Comparison of ENCODE assay signal across 20 cellular contexts in genomic region chr11:97361812-97362378, GRCh38.
DNase-seq lines count a peak whose midpoint lies in the region; ATAC-seq and TF ChIP-seq lines count a peak whose summit lies in the region.
"Had no signal": no experiment of that assay in that cellular context is flagged by ENCODE, and none has a peak within 500 bp of the region (broad histone marks: within the 10 kb centered on the region; RNA-seq: fewer than 3 reads in every experiment).

No MANE protein-coding gene starts in this region.

- ATAC-seq in GM19467 (IDR thresholded peaks at IDR 0.05; ENCODE audit: unreplicated experiment) = no peak
- ATAC-seq: gastroesophageal sphincter; naive thymus-derived CD4-positive, alpha-beta T cell; WTC11 had no signal

- peak; percentile 58 for DNase-seq in A172 (ENCODE audit: low spot score)
- DNase-seq in RKO (ENCODE audit: low spot score) = peak; percentile 67
- peak; percentile 25 to 57 for DNase-seq in cardiac fibroblast (ENCODE audit: low read depth in 2 of 2)
- peak; percentile 6 for DNase-seq in iris pigment epithelial cell (ENCODE audit: low read depth)
- no peak for DNase-seq in NCI-H774 (lab: John Stamatoyannopoulos, UW)
- no peak for DNase-seq in COLO668 (lab: John Stamatoyannopoulos, UW; ENCODE audit: unreplicated experiment)
- no peak for DNase-seq in NCI-H146 treated with DMSO at 0.1 percent for 48 hours (lab: John Stamatoyannopoulos, UW; ENCODE audit: unreplicated experiment)
- DNase-seq: 8988T; activated CD8-positive, alpha-beta memory T cell treated with anti-CD3 and anti-CD28 coated beads for 24 hours; activated naive CD8-positive, alpha-beta T cell treated with anti-CD3 and anti-CD28 coated beads, Interleukin-2, amount 10 ng/mL, durations not matched to agents 7 days and 5 days; endodermal cell; KBM-7; naive thymus-derived CD4-positive, alpha-beta T cell; NCI-H1092; NCI-H82; stimulated activated CD4-positive, alpha-beta T cell treated with anti-CD3 and anti-CD28 coated beads, Interleukin-15, amount 100 ng/mL, for 24 hours; stimulated activated naive CD4-positive, alpha-beta T cell had no signal

- H3K4me3 ChIP-seq in cardiac fibroblast (replicated peaks in 1 of 2; ENCODE audit: low read depth in 2 of 2, low read length in 2 of 2) = no peak overlapping the region
- H3K4me3 ChIP-seq: gastroesophageal sphincter had no signal

- no peak for TF ChIP-seq CTCF in cardiac fibroblast (IDR thresholded peaks at IDR 0.05; ENCODE audit: low read depth, low read length)

Comparison
In these comparisons a context has a peak if more than half of its experiments do, and no peak if none do; other contexts are left out.
1. DNase-seq: peak in A172 (single experiment), RKO (single experiment), cardiac fibroblast (2 of 2) and iris pigment epithelial cell (single experiment); none in NCI-H774 (single experiment), COLO668 (single experiment) and NCI-H146 treated with DMSO at 0.1 percent for 48 hours (single experiment).